20 cellular contexts compared by ENCODE assay signal in genomic region chr1:245322673-245323072, GRCh38.
DNase-seq lines count a peak whose midpoint lies in the region; ATAC-seq and TF ChIP-seq lines count a peak whose summit lies in the region.
"Had no signal": no experiment of that assay in that cellular context is flagged by ENCODE, and none has a peak within 500 bp of the region (broad histone marks: within the 10 kb centered on the region; RNA-seq: fewer than 3 reads in every experiment).

No MANE protein-coding gene starts in this region.

- no peak overlapping the region for H3K27ac ChIP-seq in RWPE1
- H3K27ac ChIP-seq: tibial artery had no signal

- ATAC-seq in HG03469 (IDR thresholded peaks at IDR 0.05; ENCODE audit: unreplicated experiment), result no peak
- ATAC-seq: stimulated activated naive B cell treated with anti-CD40 and anti-IgM and Interleukin-4, amounts not matched to agents 10 μg/mL and 1 μg/mL and 100 μg/mL, for 72 hours had no signal

- H3K4me1 ChIP-seq in BE2C, result no peaks in the 10 kb centered on the region; the same call in 1 of the 2 replicates
- H3K4me1 ChIP-seq: tibial artery had no signal

- CTCF ChIA-PET in RWPE1 (lab: Yijun Ruan, JAX), result no interaction called here

- H3K27me3 ChIP-seq in BE2C, result no peaks in the 10 kb centered on the region
- H3K27me3 ChIP-seq: MG63, tibial artery had no signal

- DNase-seq in BE2C, result no peak
- DNase-seq in HFFc6, result peak; percentile 21
- DNase-seq in RWPE1 (ENCODE audit: low spot score), result peak; percentile 67
- DNase-seq in epithelial cell of proximal tubule (ENCODE audit: low read depth), result no peak
- no peak for DNase-seq in MV-4-11 (lab: John Stamatoyannopoulos, UW)
- no peak for DNase-seq in GM13976 (ENCODE audit: low spot score)
- DNase-seq in CD14-positive monocyte (ENCODE audit: low spot score), result no peak
- DNase-seq: activated B cell treated with CpG ODN at 0.5 μM for 24 hours; activated CD8-positive, alpha-beta memory T cell treated with anti-CD3 and anti-CD28 coated beads for 24 hours; effector memory CD4-positive, alpha-beta T cell; hippocampal formation; MG63; NCI-H1694 treated with DMSO at 0.1 percent for 48 hours; NCI-H69; stimulated activated CD4-positive, alpha-beta T cell treated with anti-CD3 and anti-CD28 coated beads, Interleukin-15, amount 100 ng/mL, for 24 hours; stimulated activated naive B cell treated with anti-CD40 and anti-IgM and Interleukin-4, amounts not matched to agents 10 μg/mL and 1 μg/mL and 100 μg/mL, for 72 hours; T-helper 1 cell; tibial artery had no signal

- peaks cover 12% of the 10 kb centered on the region for H3K4me1 Mint-ChIP-seq in HFFc6 (ENCODE audit: low read depth)
- no peaks in the 10 kb centered on the region for H3K4me1 Mint-ChIP-seq in CD14-positive monocyte
- H3K4me1 Mint-ChIP-seq: activated B cell treated with CpG ODN at 0.5 μM for 24 hours; central memory CD8-positive, alpha-beta T cell; stimulated activated naive B cell treated with anti-CD40 and anti-IgM and Interleukin-4, amounts not matched to agents 10 μg/mL and 1 μg/mL and 100 μg/mL, for 72 hours had no signal

- POLR2A ChIA-PET in RWPE1 (lab: Yijun Ruan, JAX; ENCODE audit: low non-redundant PET), result no interaction called here

- in situ Hi-C loops in GM13976 (cut with MboI; ENCODE audit: low sequenced_read_pairs, unreplicated experiment), result no loop called here

- H3K4me3 ChIP-seq in BE2C (ENCODE audit: low read depth, low read length) (no peak overlapping the region), epithelial cell of proximal tubule (ENCODE audit: low read depth, low read length) (no peak overlapping the region)
- H3K4me3 ChIP-seq: MG63, tibial artery had no signal

- H3K36me3 Mint-ChIP-seq in HFFc6 (ENCODE audit: low read depth), result no peaks in the 10 kb centered on the region
- no peaks in the 10 kb centered on the region for H3K36me3 Mint-ChIP-seq in CD14-positive monocyte
- H3K36me3 Mint-ChIP-seq: stimulated activated naive B cell treated with anti-CD40 and anti-IgM and Interleukin-4, amounts not matched to agents 10 μg/mL and 1 μg/mL and 100 μg/mL, for 72 hours had no signal

- H3K27me3 Mint-ChIP-seq in HFFc6 (ENCODE audit: insufficient read depth) (no peaks in the 10 kb centered on the region; the same call in none of the 2 replicates), CD14-positive monocyte (ENCODE audit: low read depth in 3 of 3) (peaks cover 13 to 57% (median 26%) of the 10 kb centered on the region in 3 donors)
- H3K27me3 Mint-ChIP-seq: activated B cell treated with CpG ODN at 0.5 μM for 24 hours had no signal

- H3K36me3 ChIP-seq in BE2C, result no peaks in the 10 kb centered on the region; the same call in 1 of the 2 replicates
- H3K36me3 ChIP-seq: MG63, tibial artery had no signal

- H3K27ac Mint-ChIP-seq in HFFc6, result no peak overlapping the region
- H3K27ac Mint-ChIP-seq in CD14-positive monocyte, result no peak overlapping the region
- H3K27ac Mint-ChIP-seq: activated B cell treated with CpG ODN at 0.5 μM for 24 hours; stimulated activated naive B cell treated with anti-CD40 and anti-IgM and Interleukin-4, amounts not matched to agents 10 μg/mL and 1 μg/mL and 100 μg/mL, for 72 hours had no signal

- no peaks in the 10 kb centered on the region for H3K9me3 Mint-ChIP-seq in HFFc6
- H3K9me3 Mint-ChIP-seq in CD14-positive monocyte, result peaks cover 0 to 3% (median 0%) of the 10 kb centered on the region in 7 donors
- H3K9me3 Mint-ChIP-seq: activated B cell treated with CpG ODN at 0.5 μM for 24 hours; central memory CD8-positive, alpha-beta T cell; stimulated activated naive B cell treated with anti-CD40 and anti-IgM and Interleukin-4, amounts not matched to agents 10 μg/mL and 1 μg/mL and 100 μg/mL, for 72 hours had no signal

- intact Hi-C loops in CD14-positive monocyte (cut with micrococcal nuclease), result no loop called here

- no peaks in the 10 kb centered on the region for H3K9me3 ChIP-seq in BE2C
- H3K9me3 ChIP-seq: MG63, tibial artery had no signal

- H3K4me3 Mint-ChIP-seq in HFFc6 (no peak overlapping the region), CD14-positive monocyte (no peak overlapping the region)
- H3K4me3 Mint-ChIP-seq: activated B cell treated with CpG ODN at 0.5 μM for 24 hours; central memory CD8-positive, alpha-beta T cell; stimulated activated naive B cell treated with anti-CD40 and anti-IgM and Interleukin-4, amounts not matched to agents 10 μg/mL and 1 μg/mL and 100 μg/mL, for 72 hours had no signal

- TF ChIP-seq CTCF in BE2C (IDR thresholded peaks at IDR 0.05; ENCODE audit: low read depth, low read length) (0 out of 2 replicates have a peak, but pooled peaks have one; percentile 7), HFFc6 (IDR thresholded peaks at IDR 0.05) (peak; percentile 32; the same call in 1 of the 2 replicates), RWPE1 (conservative IDR thresholded peaks at IDR 0.05; ENCODE audit: low read depth) (no peak), epithelial cell of proximal tubule (conservative IDR thresholded peaks at IDR 0.05; ENCODE audit: low read depth, low read length) (peak; percentile 49), GM13976 (IDR thresholded peaks at IDR 0.05; ENCODE audit: borderline replicate concordance, control extremely low read depth, extremely low read depth, insufficient read depth, missing control alignments) (no peak), CD14-positive monocyte (IDR thresholded peaks at IDR 0.05) (no peak)

Comparison
In these comparisons a context has a peak if more than half of its experiments do, and no peak if none do; other contexts are left out.
1. DNase-seq: peak in HFFc6 (single experiment) and RWPE1 (single experiment); none in BE2C (single experiment), epithelial cell of proximal tubule (single experiment), MV-4-11 (single experiment), GM13976 (single experiment) and CD14-positive monocyte (single experiment).
2. CTCF ChIP-seq: peak in BE2C (single experiment), HFFc6 (single experiment) and epithelial cell of proximal tubule (single experiment); none in RWPE1 (single experiment), GM13976 (single experiment) and CD14-positive monocyte (single experiment).